29 cellular contexts compared by ENCODE assay signal in genomic region chr9:118686940-118687339, GRCh38.
DNase-seq lines count a peak whose midpoint lies in the region; ATAC-seq and TF ChIP-seq lines count a peak whose summit lies in the region.
"Had no signal": no experiment of that assay in that cellular context is flagged by ENCODE, and none has a peak within 500 bp of the region (broad histone marks: within the 10 kb centered on the region; RNA-seq: fewer than 3 reads in every experiment).

No MANE protein-coding gene starts in this region.

- H3K4me2 ChIP-seq in neural cell (ENCODE audit: low read length): no peak overlapping the region
- H3K4me2 ChIP-seq: GM23338 had no signal

- H3K27ac ChIP-seq in neural cell (ENCODE audit: low read length) (peak overlapping the region; percentile 12), upper lobe of right lung (no peak overlapping the region)
- no peak overlapping the region for H3K27ac ChIP-seq in CD8-positive, alpha-beta T cell (ENCODE audit: low read depth, low read length)
- H3K27ac ChIP-seq: 22Rv1, gastroesophageal sphincter, testis had no signal

- H3F3A ChIP-seq in neural cell (ENCODE audit: insufficient read depth, low read length, poor library complexity, severe bottlenecking): no peaks in the 10 kb centered on the region

- H3K4me3 Mint-ChIP-seq in CD8-positive, alpha-beta T cell: no peak overlapping the region
- H3K4me3 Mint-ChIP-seq: activated CD4-positive, alpha-beta T cell treated with anti-CD3 and anti-CD28 coated beads, Interleukin-2, amount 10 ng/mL, durations not matched to agents 7 days and 5 days; activated naive CD8-positive, alpha-beta T cell treated with anti-CD3 and anti-CD28 coated beads, Interleukin-2, amount 50 U/mL, for 24 hours; activated T-cell treated with anti-CD3 and anti-CD28 coated beads, Interleukin-2, amount 50 U/mL, for 4 hours; central memory CD8-positive, alpha-beta T cell; dendritic cell treated with granulocyte-macrophage colony-stimulating factor and Interleukin-4, amounts not matched to agents 40 ng/mL and 50 ng/mL, for 4 days; GM23338; naive B cell; WTC11 had no signal

- TF ChIP-seq EP300 in neural cell (conservative IDR thresholded peaks at IDR 0.05; ENCODE audit: poor library complexity, severe bottlenecking): no peak

- H3K9me3 ChIP-seq in neural cell (ENCODE audit: low read length): no peaks in the 10 kb centered on the region
- no peaks in the 10 kb centered on the region for H3K9me3 ChIP-seq in upper lobe of right lung
- H3K9me3 ChIP-seq in CD8-positive, alpha-beta T cell (ENCODE audit: low read length): no peaks in the 10 kb centered on the region
- H3K9me3 ChIP-seq: gastroesophageal sphincter, testis had no signal

- CTCF ChIA-PET in CD8-positive, alpha-beta T cell (lab: Charles Lee): no interaction called here

- H3K4me1 Mint-ChIP-seq in CD8-positive, alpha-beta T cell (ENCODE audit: low read depth): no peaks in the 10 kb centered on the region
- H3K4me1 Mint-ChIP-seq: activated CD4-positive, alpha-beta T cell treated with anti-CD3 and anti-CD28 coated beads, Interleukin-2, amount 10 ng/mL, durations not matched to agents 7 days and 5 days; activated naive CD8-positive, alpha-beta T cell treated with anti-CD3 and anti-CD28 coated beads, Interleukin-2, amount 50 U/mL, for 24 hours; central memory CD8-positive, alpha-beta T cell; naive B cell had no signal

- no peak overlapping the region for H3K27ac Mint-ChIP-seq in CD8-positive, alpha-beta T cell
- H3K27ac Mint-ChIP-seq: activated CD4-positive, alpha-beta T cell treated with anti-CD3 and anti-CD28 coated beads, Interleukin-2, amount 10 ng/mL, durations not matched to agents 7 days and 5 days; activated naive CD8-positive, alpha-beta T cell treated with anti-CD3 and anti-CD28 coated beads, Interleukin-2, amount 50 U/mL, for 24 hours; dendritic cell treated with granulocyte-macrophage colony-stimulating factor and Interleukin-4, amounts not matched to agents 40 ng/mL and 50 ng/mL, for 4 days; GM23338; naive B cell; WTC11 had no signal

- H4K20me1 ChIP-seq in neural cell (ENCODE audit: insufficient read depth): no peaks in the 10 kb centered on the region

- H3K36me3 Mint-ChIP-seq in CD8-positive, alpha-beta T cell: no peaks in the 10 kb centered on the region
- H3K36me3 Mint-ChIP-seq: naive B cell, WTC11 had no signal

- H3K4me3 ChIP-seq in neural cell (ENCODE audit: low read length): no peak overlapping the region
- H3K4me3 ChIP-seq in upper lobe of right lung: no peak overlapping the region
- H3K4me3 ChIP-seq in CD8-positive, alpha-beta T cell (ENCODE audit: low read depth, low read length): no peak overlapping the region
- H3K4me3 ChIP-seq: gastroesophageal sphincter, GM23338, testis had no signal

- no peak overlapping the region for H2AFZ ChIP-seq in neural cell (ENCODE audit: low read depth, low read length)
- H2AFZ ChIP-seq: GM23338 had no signal

- DNase-seq in NCI-H2196 (lab: John Stamatoyannopoulos, UW; ENCODE audit: unreplicated experiment) (peak; percentile 12), NCI-H2196 treated with DMSO at 0.1 percent for 48 hours (lab: John Stamatoyannopoulos, UW; ENCODE audit: unreplicated experiment) (no peak), NCI-H2029 treated with DMSO at 0.1 percent for 48 hours (lab: John Stamatoyannopoulos, UW) (peak; percentile 52), NCI-H69 (lab: John Stamatoyannopoulos, UW) (peak; percentile 95), upper lobe of right lung (no peak), KG1 (lab: John Stamatoyannopoulos, UW) (no peak)
- no peak for DNase-seq in CD8-positive, alpha-beta T cell
- DNase-seq: activated CD4-positive, alpha-beta T cell treated with anti-CD3 and anti-CD28 coated beads, Interleukin-2, amount 10 ng/mL, durations not matched to agents 7 days and 5 days; activated naive CD8-positive, alpha-beta T cell treated with anti-CD3 and anti-CD28 coated beads, Interleukin-2, amount 50 U/mL, for 24 hours; activated T-cell treated with anti-CD3 and anti-CD28 coated beads, Interleukin-2, amount 50 U/mL, for 4 hours; Kasumi-1; left ventricle myocardium superior; naive B cell; NCI-H2171 treated with DMSO at 0.1 percent for 48 hours; NK-92 treated with Interleukin-12 subunit alpha and Interleukin-12 subunit beta, amount 100 ng/mL, for 24 hours; nucleus accumbens; PC-3; SIG-M5; stimulated activated naive CD4-positive, alpha-beta T cell treated with Interleukin-2 at 50 U/mL for 16 hours; T-helper 9 cell; testis had no signal

- no peaks in the 10 kb centered on the region for H3K36me3 ChIP-seq in neural cell (ENCODE audit: insufficient read depth, low read length)
- no peaks in the 10 kb centered on the region for H3K36me3 ChIP-seq in upper lobe of right lung
- no peaks in the 10 kb centered on the region for H3K36me3 ChIP-seq in CD8-positive, alpha-beta T cell (ENCODE audit: insufficient read depth, low read length)
- H3K36me3 ChIP-seq: gastroesophageal sphincter had no signal

- no peaks in the 10 kb centered on the region for H3K79me2 ChIP-seq in neural cell (replicated peaks; ENCODE audit: insufficient read depth, low read length)

- peaks cover 2% of the 10 kb centered on the region for H3K9me3 Mint-ChIP-seq in CD8-positive, alpha-beta T cell
- H3K9me3 Mint-ChIP-seq: activated CD4-positive, alpha-beta T cell treated with anti-CD3 and anti-CD28 coated beads, Interleukin-2, amount 10 ng/mL, durations not matched to agents 7 days and 5 days; activated naive CD8-positive, alpha-beta T cell treated with anti-CD3 and anti-CD28 coated beads, Interleukin-2, amount 50 U/mL, for 24 hours; activated T-cell treated with anti-CD3 and anti-CD28 coated beads, Interleukin-2, amount 50 U/mL, for 4 hours; dendritic cell treated with granulocyte-macrophage colony-stimulating factor and Interleukin-4, amounts not matched to agents 40 ng/mL and 50 ng/mL, for 4 days; GM23338 had no signal

- TF ChIP-seq CTCF in neural cell (IDR thresholded peaks at IDR 0.05; ENCODE audit: poor library complexity, severe bottlenecking) (no peak), upper lobe of right lung (IDR thresholded peaks at IDR 0.05) (no peak)
- TF ChIP-seq CTCF in CD8-positive, alpha-beta T cell (IDR thresholded peaks at IDR 0.05): no peak

- TF ChIP-seq RAD21 in neural cell (conservative IDR thresholded peaks at IDR 0.05): no peak

- POLR2A ChIA-PET in CD8-positive, alpha-beta T cell (lab: Charles Lee): no interaction called here

- intact Hi-C loops in upper lobe of right lung (cut with DNase I): no loop called here
- intact Hi-C loops in CD8-positive, alpha-beta T cell (cut with DNase I, micrococcal nuclease): no loop called here

- no peak overlapping the region for H3K9ac ChIP-seq in neural cell (ENCODE audit: low read length)

- no peaks in the 10 kb centered on the region for H3K4me1 ChIP-seq in upper lobe of right lung
- no peaks in the 10 kb centered on the region for H3K4me1 ChIP-seq in CD8-positive, alpha-beta T cell (ENCODE audit: insufficient read depth, low read length)
- H3K4me1 ChIP-seq: gastroesophageal sphincter, testis had no signal

- no peak for ATAC-seq in upper lobe of right lung
- ATAC-seq in CD8-positive, alpha-beta T cell: no peak
- ATAC-seq: activated naive CD8-positive, alpha-beta T cell treated with anti-CD3 and anti-CD28 coated beads, Interleukin-2, amount 50 U/mL, for 24 hours; activated T-cell treated with anti-CD3 and anti-CD28 coated beads, Interleukin-2, amount 50 U/mL, for 4 hours; gastroesophageal sphincter; GM23338; HepG2; left ventricle myocardium superior; PC-3; WTC11 had no signal

- H3K27me3 ChIP-seq in neural cell (ENCODE audit: insufficient read depth, low read depth, low read length): no peaks in the 10 kb centered on the region
- H3K27me3 ChIP-seq in upper lobe of right lung: no peaks in the 10 kb centered on the region
- H3K27me3 ChIP-seq in CD8-positive, alpha-beta T cell (ENCODE audit: insufficient read depth, low read length): no peaks in the 10 kb centered on the region
- H3K27me3 ChIP-seq: gastroesophageal sphincter, testis had no signal

- no peaks in the 10 kb centered on the region for H3K9me2 ChIP-seq in neural cell (ENCODE audit: insufficient read depth, low read length)

- H3K27me3 Mint-ChIP-seq in CD8-positive, alpha-beta T cell (ENCODE audit: low read depth): no peaks in the 10 kb centered on the region
- H3K27me3 Mint-ChIP-seq: activated CD4-positive, alpha-beta T cell treated with anti-CD3 and anti-CD28 coated beads, Interleukin-2, amount 10 ng/mL, durations not matched to agents 7 days and 5 days; activated naive CD8-positive, alpha-beta T cell treated with anti-CD3 and anti-CD28 coated beads, Interleukin-2, amount 50 U/mL, for 24 hours; central memory CD8-positive, alpha-beta T cell; dendritic cell treated with granulocyte-macrophage colony-stimulating factor and Interleukin-4, amounts not matched to agents 40 ng/mL and 50 ng/mL, for 4 days; naive B cell had no signal

TF ChIP-seq in neural cell, 6 proteins besides CTCF, POLR2A, EP300 and RAD21:
- TF ChIP-seq SMC3 (conservative IDR thresholded peaks at IDR 0.05; ENCODE audit: poor library complexity) (no peak), MXI1 (conservative IDR thresholded peaks at IDR 0.05; ENCODE audit: poor library complexity, severe bottlenecking) (no peak), POLR2AphosphoS5 (IDR thresholded peaks at IDR 0.05) (no peak)
TF ChIP-seq in neural cell: peak in this region for 0.

Comparison
In these comparisons a context has a peak if more than half of its experiments do, and no peak if none do; other contexts are left out.
1. DNase-seq: peak in NCI-H2196 (single experiment), NCI-H2029 treated with DMSO at 0.1 percent for 48 hours (single experiment) and NCI-H69 (single experiment); none in NCI-H2196 treated with DMSO at 0.1 percent for 48 hours (single experiment), upper lobe of right lung (single experiment), KG1 (single experiment) and CD8-positive, alpha-beta T cell (0 of 7).